Comparison of ENCODE assay signal across 28 cellular contexts in the genomic region with DNA sequence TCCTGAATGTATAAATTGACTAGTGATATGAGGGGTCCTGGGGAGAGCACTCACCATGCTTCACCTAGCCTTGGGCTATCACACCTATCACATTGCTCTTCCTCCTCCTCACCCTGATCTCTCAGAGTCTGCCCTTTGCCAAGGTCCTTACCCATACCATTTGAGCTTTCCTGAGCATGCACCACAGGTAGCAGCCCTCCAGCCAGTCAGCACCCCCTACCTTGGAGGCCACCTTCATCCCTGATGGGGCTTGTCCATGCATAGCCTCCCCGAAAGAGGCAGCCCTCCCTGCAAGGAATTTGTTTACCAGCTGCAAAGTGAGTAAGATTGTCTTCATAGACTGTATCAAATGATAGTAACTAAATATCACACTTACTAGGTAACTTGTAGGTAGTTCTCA.
"Had no signal": no experiment of that assay in that cellular context is flagged by ENCODE, and none has a peak within 500 bp of the region (broad histone marks: within the 10 kb centered on the region; RNA-seq: fewer than 3 reads in every experiment).

No MANE protein-coding gene starts in this region.

- H3K9me3 Mint-ChIP-seq: memory B cell; mesothelial cell of epicardium; naive B cell; stimulated activated memory B cell treated with anti-CD40 and anti-IgM and Interleukin-4, amounts not matched to agents 10 μg/mL and 1 μg/mL and 100 μg/mL, for 72 hours; type B pancreatic cell had no signal

- FAIRE-seq: endometrium, kidney had no signal

- H3K27me3 Mint-ChIP-seq: memory B cell; stimulated activated memory B cell treated with anti-CD40 and anti-IgM and Interleukin-4, amounts not matched to agents 10 μg/mL and 1 μg/mL and 100 μg/mL, for 72 hours; type B pancreatic cell had no signal

- H3K4me3 ChIP-seq: coronary artery, gastrocnemius medialis, lung, mucosa of descending colon, prostate gland, right atrium auricular region, smooth muscle cell, testis, tibial artery had no signal

- H3K4me1 ChIP-seq: prostate gland had no signal

- H3K27ac Mint-ChIP-seq: memory B cell; mesothelial cell of epicardium; naive B cell; stimulated activated memory B cell treated with anti-CD40 and anti-IgM and Interleukin-4, amounts not matched to agents 10 μg/mL and 1 μg/mL and 100 μg/mL, for 72 hours; type B pancreatic cell had no signal

- DNase-seq: dermis blood vessel endothelial cell; effector memory CD4-positive, alpha-beta T cell; erythroblast; gastrocnemius medialis; head of caudate nucleus; kidney; mucosa of descending colon; naive B cell; stimulated activated CD4-positive, alpha-beta T cell treated with anti-CD3 and anti-CD28 coated beads, Interleukin-12 subunit alpha, Interleukin-12 subunit beta, amount 100 ng/mL, for 4 hours; stimulated activated CD4-positive, alpha-beta T cell treated with anti-CD3 and anti-CD28 coated beads, Interleukin-1b, Interleukin-23, amount 100 ng/mL, for 48 hours; stimulated activated CD4-positive, alpha-beta T cell treated with anti-CD3 and anti-CD28 coated beads, Interleukin-4, amount 100 ng/mL, for 4 hours; stimulated activated naive CD8-positive, alpha-beta T cell treated with anti-CD3 and anti-CD28 coated beads, Interleukin-15, Interleukin-2, amounts not matched to agents 100 U/mL and 50 U/mL, for 24 hours; substantia nigra; testis; tibial artery had no signal

- H3K36me3 ChIP-seq: gastrocnemius medialis, neutrophil, prostate gland, right atrium auricular region, tibial artery had no signal

- ATAC-seq: gastrocnemius medialis; left lobe of liver; mucosa of descending colon; sciatic nerve; stimulated activated memory B cell treated with anti-CD40 and anti-IgM and Interleukin-4, amounts not matched to agents 10 μg/mL and 1 μg/mL and 100 μg/mL, for 72 hours; stimulated activated naive CD8-positive, alpha-beta T cell treated with anti-CD3 and anti-CD28 coated beads, Interleukin-15, Interleukin-2, amounts not matched to agents 100 U/mL and 50 U/mL, for 24 hours had no signal

- H3K27me3 ChIP-seq: gastrocnemius medialis, neutrophil, right atrium auricular region, testis, tibial artery had no signal

- H3K4me3 Mint-ChIP-seq: memory B cell; mesothelial cell of epicardium; naive B cell; stimulated activated memory B cell treated with anti-CD40 and anti-IgM and Interleukin-4, amounts not matched to agents 10 μg/mL and 1 μg/mL and 100 μg/mL, for 72 hours; type B pancreatic cell had no signal

- H3K9me3 ChIP-seq: gastrocnemius medialis, mucosa of descending colon, neutrophil, prostate gland, right atrium auricular region, testis, tibial artery had no signal

- H3K27ac ChIP-seq: coronary artery, gastrocnemius medialis, neutrophil, prostate gland, right atrium auricular region, tibial artery had no signal

- H3K36me3 Mint-ChIP-seq: memory B cell; mesothelial cell of epicardium; naive B cell; stimulated activated memory B cell treated with anti-CD40 and anti-IgM and Interleukin-4, amounts not matched to agents 10 μg/mL and 1 μg/mL and 100 μg/mL, for 72 hours; type B pancreatic cell had no signal
